Comparison of ENCODE assay signal across 8 cellular contexts in genomic region chr12:84842406-84843013, GRCh38.
A peak's percentile ranks its signal among the peaks of the same experiment; 100 is the strongest.
DNase-seq lines count a peak whose midpoint lies in the region; ATAC-seq and TF ChIP-seq lines count a peak whose summit lies in the region.

No MANE protein-coding gene starts in this region.

- no TSS peak for BruUV-seq in mammary epithelial cell (replicated peaks; lab: Mats Ljungman, UMichigan)

- no peak overlapping the region for H3K4me2 ChIP-seq in mammary epithelial cell (ENCODE audit: insufficient read depth, low read depth, low read length)
- no peak overlapping the region for H3K4me2 ChIP-seq in mesenchymal stem cell (ENCODE audit: low read length, poor library complexity, severe bottlenecking)

- H2BK5ac ChIP-seq in mesenchymal stem cell (ENCODE audit: low read depth, low read length, poor library complexity, severe bottlenecking): no peak overlapping the region

- H3K9me3 Mint-ChIP-seq in CD4-positive, alpha-beta memory T cell: no peaks in the 10 kb centered on the region

- in situ Hi-C loops in mammary epithelial cell (cut with MboI; ENCODE audit: low sequenced_read_pairs in 2 of 2): loop anchor here in 1 of 2 donors (10.0 kb wide), 1 partner anchor 338 kb away; no protein-coding TSS in a partner anchor

- H3K79me2 ChIP-seq in mammary epithelial cell (ENCODE audit: insufficient read depth, low read length): no peaks in the 10 kb centered on the region

- H3K36me3 ChIP-seq in CD4-positive, alpha-beta memory T cell (ENCODE audit: insufficient read depth, low read length): no peaks in the 10 kb centered on the region
- no peaks in the 10 kb centered on the region for H3K36me3 ChIP-seq in mammary epithelial cell (ENCODE audit: insufficient read depth, low read length)
- H3K36me3 ChIP-seq in mesenchymal stem cell (ENCODE audit: control insufficient read depth in 1 of 2, insufficient read depth in 2 of 2, low read depth in 1 of 2, low read length in 2 of 2): no peaks in the 10 kb centered on the region

- H2AFZ ChIP-seq in mammary epithelial cell (ENCODE audit: low read depth, low read length) (no peak overlapping the region), mesenchymal stem cell (ENCODE audit: low read depth, low read length) (no peak overlapping the region)

- H3K4ac ChIP-seq in mesenchymal stem cell (ENCODE audit: low read depth in 1 of 2, low read length in 2 of 2): no peak overlapping the region

- no peaks in the 10 kb centered on the region for H3K27me3 ChIP-seq in CD4-positive, alpha-beta memory T cell (ENCODE audit: insufficient read depth, low read length)
- no peaks in the 10 kb centered on the region for H3K27me3 ChIP-seq in mammary epithelial cell (ENCODE audit: insufficient read depth, low read length)
- no peaks in the 10 kb centered on the region for H3K27me3 ChIP-seq in mesenchymal stem cell (ENCODE audit: control insufficient read depth in 1 of 2, insufficient read depth in 1 of 2, low read length in 2 of 2)

- H3K9me3 ChIP-seq in CD4-positive, alpha-beta memory T cell (ENCODE audit: control insufficient read depth in 1 of 2, low read length in 2 of 2): no peaks in the 10 kb centered on the region
- H3K9me3 ChIP-seq in mammary epithelial cell (replicated peaks; ENCODE audit: insufficient read depth, low read length) (no peaks in the 10 kb centered on the region), mesenchymal stem cell (ENCODE audit: control insufficient read depth, low read length) (no peaks in the 10 kb centered on the region)

- 98% methylated on average over 2 of the region's 2 CpGs for WGBS in mammary epithelial cell (ENCODE audit: low coverage, missing lambda C conversion rate)
- WGBS in mesenchymal stem cell: no CpG with 5 or more reads among the region's 2 CpGs

- no peak overlapping the region for H4K91ac ChIP-seq in mesenchymal stem cell (ENCODE audit: low read length)

- H3K27ac ChIP-seq in CD4-positive, alpha-beta memory T cell (ENCODE audit: low read depth, low read length): no peak overlapping the region
- no peak overlapping the region for H3K27ac ChIP-seq in mammary epithelial cell (ENCODE audit: insufficient read depth, low read depth, low read length)
- H3K27ac ChIP-seq in mesenchymal stem cell (ENCODE audit: low read length, poor library complexity, severe bottlenecking): no peak overlapping the region

- H3K4me3 Mint-ChIP-seq in CD4-positive, alpha-beta memory T cell: no peak overlapping the region

- H3K36me3 Mint-ChIP-seq in CD4-positive, alpha-beta memory T cell: no peaks in the 10 kb centered on the region

- peaks cover 9 to 17% (median 12%) of the 10 kb centered on the region in 4 donors for H3K4me1 Mint-ChIP-seq in CD4-positive, alpha-beta memory T cell

- DNase-seq in CD4-positive, alpha-beta memory T cell: peak in 4 of 5 donors; percentile 10 to 18 (median 10)
- peak; percentile 17 for DNase-seq in NCI-H524 treated with DMSO at 0.1 percent for 48 hours (lab: John Stamatoyannopoulos, UW)
- DNase-seq in mammary epithelial cell: peak; percentile 30
- DNase-seq in mesenchymal stem cell: peak; percentile 60
- no peak for DNase-seq in stimulated activated CD4-positive, alpha-beta T cell treated with anti-CD3 and anti-CD28 coated beads, Interleukin-2, amount 100 ng/mL, for 48 hours

- H4K8ac ChIP-seq in mesenchymal stem cell (ENCODE audit: low read length): no peak overlapping the region

- no peak overlapping the region for H2AK5ac ChIP-seq in mesenchymal stem cell (ENCODE audit: low read length, severe bottlenecking)

- no peak overlapping the region for H3K27ac Mint-ChIP-seq in CD4-positive, alpha-beta memory T cell

- no peaks in the 10 kb centered on the region for H3K4me1 ChIP-seq in CD4-positive, alpha-beta memory T cell (ENCODE audit: insufficient read depth, low read length)
- H3K4me1 ChIP-seq in mammary epithelial cell (ENCODE audit: insufficient read depth, low read length) (no peaks in the 10 kb centered on the region), mesenchymal stem cell (ENCODE audit: control insufficient read depth, insufficient read depth, low read depth, low read length) (no peaks in the 10 kb centered on the region)

- peak; percentile 68 for ATAC-seq in GM19043 (IDR thresholded peaks at IDR 0.05; ENCODE audit: low read depth, unreplicated experiment)
- ATAC-seq in HG03280 (IDR thresholded peaks at IDR 0.05; ENCODE audit: unreplicated experiment): peak; percentile 78
- ATAC-seq in GM19463 (IDR thresholded peaks at IDR 0.05; ENCODE audit: unreplicated experiment): no peak

- H4K20me1 ChIP-seq in mammary epithelial cell (ENCODE audit: insufficient read depth, low read length): no peaks in the 10 kb centered on the region

- H2BK15ac ChIP-seq in mesenchymal stem cell (ENCODE audit: low read depth, poor library complexity, severe bottlenecking): no peak overlapping the region

- H3K9ac ChIP-seq in mammary epithelial cell (ENCODE audit: insufficient read depth, low read length): no peak overlapping the region
- no peak overlapping the region for H3K9ac ChIP-seq in mesenchymal stem cell (ENCODE audit: low read length)

- no peak overlapping the region for H3K14ac ChIP-seq in mesenchymal stem cell (ENCODE audit: low read length in 2 of 2)

- intact Hi-C loops in CD4-positive, alpha-beta memory T cell (cut with micrococcal nuclease): no loop called here
- intact Hi-C loops in mammary epithelial cell (cut with micrococcal nuclease): loop anchor here (1.0 to 10.0 kb wide), 5 partner anchors 50 to 1015 kb away; no protein-coding TSS in a partner anchor

- H3K18ac ChIP-seq in mesenchymal stem cell (ENCODE audit: low read depth in 1 of 2, low read length in 2 of 2): no peak overlapping the region

- H2BK12ac ChIP-seq in mesenchymal stem cell (ENCODE audit: low read length in 2 of 2): no peak overlapping the region

- H3K27me3 Mint-ChIP-seq in CD4-positive, alpha-beta memory T cell: no peaks in the 10 kb centered on the region

- no peaks in the 10 kb centered on the region for H3K79me1 ChIP-seq in mesenchymal stem cell (replicated peaks; ENCODE audit: low read length, poor library complexity, severe bottlenecking)

- dilution Hi-C loops in mammary epithelial cell (cut with HindIII; ENCODE audit: low sequenced_read_pairs): no loop called here

- no peak overlapping the region for H3K23ac ChIP-seq in mesenchymal stem cell (ENCODE audit: low read length in 2 of 2)

- H3K4me3 ChIP-seq in CD4-positive, alpha-beta memory T cell (ENCODE audit: low read length in 2 of 2): no peak overlapping the region
- H3K4me3 ChIP-seq in mammary epithelial cell (replicated peaks in 1 of 3; ENCODE audit: insufficient read depth in 1 of 3, low read depth in 2 of 3, low read length in 3 of 3) (no peak overlapping the region), mesenchymal stem cell (ENCODE audit: insufficient read depth in 1 of 2, low read depth in 1 of 2, low read length in 2 of 2) (no peak overlapping the region)

- TF ChIP-seq CTCF in mammary epithelial cell (conservative IDR thresholded peaks at IDR 0.05 in 1 of 2, IDR thresholded peaks at IDR 0.05 in 1 of 2; ENCODE audit: extremely low read depth in 1 of 2, insufficient read depth in 1 of 2, low read depth in 1 of 2, low read length in 2 of 2): peak; percentile 81

- H2BK120ac ChIP-seq in mesenchymal stem cell (ENCODE audit: low read depth, low read length): no peak overlapping the region

- CTCF ChIA-PET in CD4-positive, alpha-beta memory T cell (lab: Charles Lee; ENCODE audit: partially characterized antibody): interaction anchor here (1.3 kb wide), 1 partner anchor 9 kb away, joined by 3 read pairs; no protein-coding TSS in a partner anchor
- CTCF ChIA-PET in mammary epithelial cell (lab: Charles Lee; ENCODE audit: low non-redundant PET): interaction anchor here (0.5 to 1.2 kb wide), 4 partner anchors 95 to 1023 kb away, joined by 3 to 6 read pairs (median 4); no protein-coding TSS in a partner anchor

- POLR2A ChIA-PET in CD4-positive, alpha-beta memory T cell (lab: Charles Lee; ENCODE audit: partially characterized antibody): no interaction called here

Comparison
In these comparisons a context has a peak if more than half of its experiments do, and no peak if none do; other contexts are left out.
1. DNase-seq: peak in CD4-positive, alpha-beta memory T cell (4 of 5), NCI-H524 treated with DMSO at 0.1 percent for 48 hours (single experiment), mammary epithelial cell (single experiment) and mesenchymal stem cell (single experiment); none in stimulated activated CD4-positive, alpha-beta T cell treated with anti-CD3 and anti-CD28 coated beads, Interleukin-2, amount 100 ng/mL, for 48 hours (0 of 2).